ENCODE assay signal across 6 cellular contexts in the genomic region with DNA sequence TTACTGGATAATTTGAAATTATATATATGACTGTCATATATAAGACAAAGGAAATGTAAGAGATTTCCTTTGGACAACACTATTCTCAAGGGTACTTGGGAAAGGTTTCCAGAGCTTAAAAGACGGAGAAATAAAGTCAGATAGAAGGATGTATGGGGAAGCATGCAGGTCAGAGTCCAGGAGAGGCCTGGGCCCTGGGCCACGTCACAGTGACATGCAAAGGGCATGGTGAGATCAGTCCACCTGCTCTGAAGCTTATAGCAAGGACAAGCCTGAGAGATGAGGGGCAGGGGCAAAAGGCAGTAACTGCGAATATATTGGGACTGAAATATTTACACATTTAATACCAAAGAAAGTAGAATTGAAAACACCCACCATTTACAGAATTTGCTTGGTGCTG.
"Had no signal": no experiment of that assay in that cellular context is flagged by ENCODE, and none has a peak within 500 bp of the region (broad histone marks: within the 10 kb centered on the region; RNA-seq: fewer than 3 reads in every experiment).

No MANE protein-coding gene starts in this region.

- ATAC-seq: HepG2, K562 had no signal

- H3K4me3 ChIP-seq: K562 had no signal

- FAIRE-seq: HepG2, K562 had no signal

- H3K27ac ChIP-seq: HL-60 had no signal

- DNase-seq: IMR-90, KBM-7, KG1 had no signal
